In the genomic region with DNA sequence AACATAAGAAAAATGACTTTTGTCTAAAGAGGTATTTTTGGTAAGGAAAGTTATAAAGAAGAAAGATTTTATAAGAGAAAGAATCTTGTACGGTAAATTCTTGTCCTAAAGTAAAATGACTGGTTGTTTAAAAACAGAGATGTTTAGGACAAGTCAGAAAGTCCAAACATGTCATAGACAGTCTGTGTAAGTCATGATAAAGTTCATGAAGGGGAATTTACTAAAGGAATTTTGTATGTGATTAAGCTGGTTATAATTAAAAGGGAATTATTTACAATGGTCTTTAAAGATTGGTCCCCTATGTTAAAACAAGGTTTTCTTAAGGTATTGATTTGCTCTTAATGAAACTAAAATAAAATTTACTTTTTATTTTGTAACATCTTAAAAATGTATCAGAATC, we compare ENCODE assay signal across 21 cellular contexts.
"Had no signal": no experiment of that assay in that cellular context is flagged by ENCODE, and none has a peak within 500 bp of the region (broad histone marks: within the 10 kb centered on the region; RNA-seq: fewer than 3 reads in every experiment).

No MANE protein-coding gene starts in this region.

- H3K27ac Mint-ChIP-seq: activated naive CD8-positive, alpha-beta T cell treated with anti-CD3 and anti-CD28 coated beads for 36 hours; dendritic cell treated with granulocyte-macrophage colony-stimulating factor and Interleukin-4, amounts not matched to agents 40 ng/mL and 50 ng/mL, for 4 days; mesothelial cell of epicardium; nephron; stimulated activated memory B cell treated with anti-CD40 and anti-IgM and Interleukin-4, amounts not matched to agents 10 μg/mL and 1 μg/mL and 100 μg/mL, for 72 hours had no signal

- H3K27me3 ChIP-seq: cardiac muscle cell, hepatocyte, sigmoid colon, spleen had no signal

- H3K27me3 Mint-ChIP-seq: dendritic cell treated with granulocyte-macrophage colony-stimulating factor and Interleukin-4, amounts not matched to agents 40 ng/mL and 50 ng/mL, for 4 days had no signal

- H3K4me3 Mint-ChIP-seq: activated naive CD8-positive, alpha-beta T cell treated with anti-CD3 and anti-CD28 coated beads for 36 hours; dendritic cell treated with granulocyte-macrophage colony-stimulating factor and Interleukin-4, amounts not matched to agents 40 ng/mL and 50 ng/mL, for 4 days; mesothelial cell of epicardium; nephron; stimulated activated memory B cell treated with anti-CD40 and anti-IgM and Interleukin-4, amounts not matched to agents 10 μg/mL and 1 μg/mL and 100 μg/mL, for 72 hours had no signal

- H3K4me1 ChIP-seq: sigmoid colon, spleen had no signal

- H3K36me3 Mint-ChIP-seq: mesothelial cell of epicardium; stimulated activated memory B cell treated with anti-CD40 and anti-IgM and Interleukin-4, amounts not matched to agents 10 μg/mL and 1 μg/mL and 100 μg/mL, for 72 hours had no signal

- H3K36me3 ChIP-seq: cardiac muscle cell, sigmoid colon, spleen, thoracic aorta had no signal

- H3K4me1 Mint-ChIP-seq: activated naive CD8-positive, alpha-beta T cell treated with anti-CD3 and anti-CD28 coated beads for 36 hours; mesothelial cell of epicardium; nephron; stimulated activated memory B cell treated with anti-CD40 and anti-IgM and Interleukin-4, amounts not matched to agents 10 μg/mL and 1 μg/mL and 100 μg/mL, for 72 hours had no signal

- H3K4me3 ChIP-seq: cardiac muscle cell, hepatocyte, lung, sigmoid colon, spleen, thoracic aorta had no signal

- H3K9me3 ChIP-seq: sigmoid colon, thoracic aorta had no signal

- DNase-seq: activated CD4-positive, alpha-beta T cell treated with anti-CD3 and anti-CD28 coated beads, Interleukin-2, amount 50 U/mL, for 48 hours; activated naive CD4-positive, alpha-beta T cell; activated naive CD8-positive, alpha-beta T cell treated with anti-CD3 and anti-CD28 coated beads for 36 hours; activated T-cell treated with anti-CD3 and anti-CD28 coated beads for 4 hours; amniotic stem cell; effector memory CD4-positive, alpha-beta T cell; foreskin fibroblast; islet precursor cell; nucleus accumbens; sigmoid colon; spleen; stimulated activated CD4-positive, alpha-beta T cell treated with anti-CD3 and anti-CD28 coated beads, Interleukin-4, amount 100 ng/mL, for 4 hours; T-helper 2 cell had no signal

- ATAC-seq: stimulated activated memory B cell treated with anti-CD40 and anti-IgM and Interleukin-4, amounts not matched to agents 10 μg/mL and 1 μg/mL and 100 μg/mL, for 72 hours had no signal

- H3K27ac ChIP-seq: cardiac muscle cell, hepatocyte, sigmoid colon, spleen, thoracic aorta had no signal
